Comparison of ENCODE assay signal across 8 cellular contexts in the genomic region with DNA sequence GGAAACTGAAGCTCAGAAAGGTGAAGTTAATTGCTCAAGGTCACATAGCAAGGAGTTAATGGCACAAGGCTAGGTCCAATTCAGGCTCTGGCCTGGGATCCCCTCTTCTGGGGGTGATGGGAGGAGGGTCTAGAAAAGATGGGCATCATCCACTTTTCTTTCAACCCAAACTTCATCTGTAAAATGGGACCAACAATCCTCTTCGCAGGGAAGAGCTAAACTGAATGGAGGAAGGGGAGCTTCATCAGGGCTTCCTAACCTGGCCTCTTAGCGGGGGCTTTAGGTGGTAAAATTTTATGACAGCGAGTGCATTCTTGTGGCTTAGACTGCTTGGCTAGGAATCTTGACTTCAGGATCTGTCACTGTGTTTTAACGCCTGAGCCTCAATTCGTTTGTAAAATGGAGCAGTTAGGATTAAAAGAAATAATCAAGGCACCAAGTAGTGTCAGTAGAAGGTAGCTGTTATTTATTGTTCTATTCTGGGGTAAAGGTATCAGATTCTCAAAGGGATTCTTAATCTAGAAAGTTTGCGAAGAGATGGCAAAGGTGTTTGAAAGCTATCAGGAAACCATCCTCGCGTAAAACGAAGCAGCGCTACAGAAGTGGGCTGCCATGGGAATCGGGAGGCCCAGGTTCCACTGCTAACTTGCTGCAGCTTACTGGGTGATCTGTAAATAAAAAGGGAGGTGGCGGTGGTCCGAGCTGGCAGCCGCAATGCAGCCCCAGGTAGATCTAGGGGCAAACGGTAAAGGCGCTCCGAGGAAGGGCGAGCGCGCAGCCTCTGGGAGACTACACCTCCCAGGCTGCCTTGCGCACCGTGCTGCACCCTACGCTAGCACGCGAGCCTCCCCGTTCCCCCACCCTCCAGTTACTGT. TPM values are rescaled to one million over a fixed set of nuclear protein-coding genes. Genes with fewer than 3 reads are reported as not detected.
DNase-seq lines count a peak whose midpoint lies in the region; ATAC-seq, FAIRE-seq and TF ChIP-seq lines count a peak whose summit lies in the region.

No MANE protein-coding gene starts in this region.

- no peak overlapping the region; the same call in 1 of the 2 replicates for H2BK5ac ChIP-seq in H1 (ENCODE audit: low read depth, low read length)

- peaks cover 0 to 27% of the 10 kb centered on the region in 2 experiments; a peak in 3 of 4 replicates for H3K79me2 ChIP-seq in H1 (ENCODE audit: control insufficient read depth in 1 of 2, insufficient read depth in 2 of 2, low read length in 2 of 2)

- no peak overlapping the region for H3K4ac ChIP-seq in H1 (replicated peaks; ENCODE audit: insufficient read length, low read depth, low read length)

- peak overlapping the region; percentile 76 to 77 for H3K4me2 ChIP-seq in H1 (ENCODE audit: insufficient read depth in 1 of 2, low read depth in 2 of 2, low read length in 2 of 2)

- POLR2A ChIA-PET in H1 (lab: Charles Lee; ENCODE audit: partially characterized antibody), result interaction anchor here (0.7 to 4.1 kb wide), 14 partner anchors 11 to 184 kb away, joined by 3 to 21 read pairs (median 5); partner anchors contain the start of genes FBRS, PHKG2 and ZNF785

- H3K27me3 ChIP-seq in Peyer's patch (no peaks in the 10 kb centered on the region), H1 (replicated peaks in 1 of 4; ENCODE audit: control insufficient read depth in 3 of 4, extremely low read depth in 1 of 4, insufficient read depth in 3 of 4, low read length in 3 of 4) (peaks cover 20 to 45% (median 34%) of the 10 kb centered on the region in 4 experiments), mucosa of rectum (ENCODE audit: control insufficient read depth in 2 of 2, insufficient read depth in 2 of 2, low read length in 2 of 2) (no peaks in the 10 kb centered on the region)

- no peak for TF ChIP-seq CTCF in C4-2B (conservative IDR thresholded peaks at IDR 0.05)
- no peak for TF ChIP-seq CTCF in Peyer's patch (IDR thresholded peaks at IDR 0.05)
- no peak for TF ChIP-seq CTCF in H1 (IDR thresholded peaks at IDR 0.05; ENCODE audit: control extremely low read depth in 1 of 3, insufficient read depth in 1 of 3, low read depth in 1 of 3, low read length in 3 of 3)

- H3K9ac ChIP-seq in H1 (replicated peaks in 1 of 4; ENCODE audit: extremely low read depth in 1 of 4, low read depth in 3 of 4, low read length in 3 of 4) (peak overlapping the region in 2 of 4 experiments; percentile 99; a peak in 5 of 7 replicates), mucosa of rectum (ENCODE audit: low read depth in 1 of 2, low read length in 2 of 2) (peak overlapping the region; percentile 92 to 99)

- H4K5ac ChIP-seq in H1 (ENCODE audit: insufficient read length, low read depth, low read length), result no peak overlapping the region

- H2BK20ac ChIP-seq in H1 (ENCODE audit: low read length), result no peak overlapping the region

- H3K36me3 ChIP-seq in Peyer's patch, result peaks cover 0 to 21% (median 0%) of the 10 kb centered on the region in 3 donors
- H3K36me3 ChIP-seq in H1 (ENCODE audit: control insufficient read depth in 2 of 4, insufficient read depth in 4 of 4, low read length in 3 of 4), result peaks cover 8 to 18% (median 10%) of the 10 kb centered on the region in 4 experiments; a peak in 7 of 8 replicates
- peaks cover 12 to 18% of the 10 kb centered on the region in 2 donors for H3K36me3 ChIP-seq in mucosa of rectum (ENCODE audit: control insufficient read depth in 2 of 2, insufficient read depth in 2 of 2, low read length in 2 of 2)

- peaks cover 6% of the 10 kb centered on the region; the same call in 1 of the 2 replicates for H3K79me1 ChIP-seq in H1 (ENCODE audit: low read depth, low read length)

- H3K14ac ChIP-seq in H1 (ENCODE audit: insufficient read length), result no peak overlapping the region

- no peak overlapping the region for H2BK15ac ChIP-seq in H1 (ENCODE audit: low read length)

- H3K56ac ChIP-seq in H1 (replicated peaks; ENCODE audit: insufficient read length, low read depth, low read length), result no peak overlapping the region

- H4K8ac ChIP-seq in H1 (ENCODE audit: extremely low read depth, insufficient read depth, low read length), result no peak overlapping the region

- H3K9me3 ChIP-seq in Peyer's patch (no peaks in the 10 kb centered on the region), H1 (ENCODE audit: insufficient read depth in 2 of 2, low read depth in 1 of 2, low read length in 1 of 2) (no peaks in the 10 kb centered on the region), mucosa of rectum (ENCODE audit: control insufficient read depth in 2 of 2, low read length in 2 of 2) (no peaks in the 10 kb centered on the region)

- no peak overlapping the region for H3K23ac ChIP-seq in H1 (ENCODE audit: insufficient read length)

- H3K4me3 ChIP-seq in Peyer's patch (peak overlapping the region; percentile 80 to 95 (median 88)), H1 (ENCODE audit: extremely low read depth in 1 of 4, insufficient read depth in 2 of 4, low read depth in 3 of 4, low read length in 4 of 4) (peak overlapping the region; percentile 40 to 97 (median 79)), mucosa of rectum (ENCODE audit: low read length in 2 of 2) (peak overlapping the region; percentile 90 to 96)

- no peak overlapping the region for H2AFZ ChIP-seq in H1 (ENCODE audit: low read length)

- peaks cover 5% of the 10 kb centered on the region for H3K23me2 ChIP-seq in H1 (ENCODE audit: low read depth, low read length)

- H3K27ac ChIP-seq in C4-2B (peak overlapping the region; percentile 100), Peyer's patch (peak overlapping the region; percentile 97 to 99 (median 98)), H1 (ENCODE audit: low read depth, low read length) (peak overlapping the region; percentile 100; the same call in 1 of the 2 replicates), mucosa of rectum (ENCODE audit: low read depth in 2 of 2, low read length in 2 of 2) (peak overlapping the region; percentile 100)

- CTCF ChIA-PET in H1 (lab: Charles Lee; ENCODE audit: partially characterized antibody), result interaction anchor here (0.6 to 6.6 kb wide), 9 partner anchors 11 to 572 kb away, joined by 3 to 48 read pairs (median 3); partner anchors contain the start of genes FBRS and PRR14

- H3K18ac ChIP-seq in H1 (ENCODE audit: extremely low read depth, low read length), result no peak overlapping the region

- TF ChIP-seq EP300 in H1 (IDR thresholded peaks at IDR 0.05; ENCODE audit: borderline replicate concordance in 1 of 2, low read depth in 2 of 2, low read length in 2 of 2), result no peak

- H2AK5ac ChIP-seq in H1 (ENCODE audit: low read depth, low read length), result no peak overlapping the region

- H2BK12ac ChIP-seq in H1 (ENCODE audit: low read depth, low read length), result no peak overlapping the region; the same call in 1 of the 2 replicates

- no peak overlapping the region for H4K91ac ChIP-seq in H1 (replicated peaks; ENCODE audit: insufficient read length, low read length)

- no peak overlapping the region for H2BK120ac ChIP-seq in H1 (replicated peaks; ENCODE audit: low read depth, low read length)

- no peak for FAIRE-seq in H1 (lab: Jason Lieb, UNC)

- TF ChIP-seq RAD21 in H1 (IDR thresholded peaks at IDR 0.05 in 1 of 2, conservative IDR thresholded peaks at IDR 0.05 in 1 of 2; ENCODE audit: low read depth in 2 of 2, low read length in 2 of 2), result no peak

- DNase-seq in Peyer's patch, result peak in 1 of 3 donors; percentile 99
- peak in 1 of 2 experiments; percentile 93 for DNase-seq in H1 (ENCODE audit: low read depth in 1 of 2, low spot score in 2 of 2)
- no peak for DNase-seq in stimulated activated naive CD4-positive, alpha-beta T cell treated with Interleukin-2 at 50 U/mL for 16 hours (lab: John Stamatoyannopoulos, UW)
- DNase-seq in NCI-H187 (lab: John Stamatoyannopoulos, UW), result no peak

- WGBS in H1 (ENCODE audit: extremely low coverage in 1 of 2, insufficient coverage in 1 of 2, insufficient read length in 1 of 2, insufficient replicate concordance in 2 of 2, low coverage in 1 of 2, low lambda C conversion rate in 2 of 2, missing lambda C conversion rate in 1 of 2), 2 experiments, result 22% methylated on average over 26 of the region's 26 CpGs; no CpG with 5 or more reads in 1 of the 2 experiments

- TF ChIP-seq POLR2A in Peyer's patch (IDR thresholded peaks at IDR 0.05) (no peak), H1 (IDR thresholded peaks at IDR 0.05; ENCODE audit: control extremely low read depth in 1 of 2, low read depth in 2 of 2, low read length in 2 of 2) (no peak)

- H4K20me1 ChIP-seq in H1 (replicated peaks in 1 of 2; ENCODE audit: control insufficient read depth in 1 of 2, insufficient read depth in 2 of 2, low read length in 2 of 2), result peaks cover 7 to 20% of the 10 kb centered on the region in 2 experiments

- H3K4me1 ChIP-seq in Peyer's patch, result peaks cover 0 to 22% (median 7%) of the 10 kb centered on the region in 4 donors
- H3K4me1 ChIP-seq in H1 (replicated peaks in 1 of 4; ENCODE audit: control insufficient read depth in 3 of 4, insufficient read depth in 4 of 4, low read length in 3 of 4), result peaks cover 0 to 4% (median 3%) of the 10 kb centered on the region in 4 experiments; a peak in 5 of 7 replicates
- peaks cover 19 to 23% of the 10 kb centered on the region in 2 donors for H3K4me1 ChIP-seq in mucosa of rectum (ENCODE audit: control insufficient read depth in 2 of 2, insufficient read depth in 2 of 2, low read length in 2 of 2)

- ATAC-seq in GM18519 (IDR thresholded peaks at IDR 0.05; ENCODE audit: low FRiP score, unreplicated experiment) (peak; percentile 68), HG03159 (IDR thresholded peaks at IDR 0.05; ENCODE audit: unreplicated experiment) (peak; percentile 82)

RNA-seq across cellular contexts. Expression of gene SRCAP, which starts 1.5 kb away (rescaled TPM):
- 100 to 1,000 TPM in 1 of 4 donors, 10 to 100 TPM in 3; 50.4 to 109 (median 81.8) TPM for total RNA-seq in Peyer's patch
- 54.3 and 58.7 TPM in 2 replicates for total RNA-seq in H1 (2021; fragmentation: NEBNext Ultra II Directional; extraction: Animal tissue kit (Norgen Biotek cat#: 25700))
- polyA plus RNA-seq in H1 (2011; rRNA removed), result 5.5 and 9.5 TPM in 2 replicates
- 2.4 TPM for polyA plus RNA-seq in H1 (2011; cell fraction: cytosol; rRNA removed)
- polyA plus RNA-seq in H1 (2011; cell fraction: nucleus; rRNA removed), result 16.9 TPM
- 12.7 to 20.6 TPM (median 16.9 TPM) in 4 replicates for polyA plus RNA-seq in H1 (2012, experiment 1 of 2)
- polyA plus RNA-seq in H1 (2012, experiment 2 of 2), result 8.1 TPM
- polyA plus RNA-seq in H1 (2013, experiment 1 of 2), result 18.2 TPM
- 16.0 TPM for polyA plus RNA-seq in H1 (2013, experiment 2 of 2)
- polyA minus RNA-seq in H1 (2011; rRNA and poly(A)+ RNA removed), result 11.7 and 17.0 TPM in 2 replicates
- 19.4 TPM for polyA minus RNA-seq in H1 (2011; cell fraction: cytosol; rRNA and poly(A)+ RNA removed)
- polyA minus RNA-seq in H1 (2011; cell fraction: nucleus; rRNA and poly(A)+ RNA removed), result 27.4 TPM

RNA-seq across cellular contexts. Expression of gene FBRS, which starts 39.3 kb away (rescaled TPM):
- total RNA-seq in Peyer's patch, result 100 to 1,000 TPM in 1 of 4 donors, 10 to 100 TPM in 3; 51.2 to 167 (median 72.2) TPM
- 12.9 and 13.9 TPM in 2 replicates for total RNA-seq in H1 (2021; fragmentation: NEBNext Ultra II Directional; extraction: Animal tissue kit (Norgen Biotek cat#: 25700))
- 2.4 and 3.8 TPM in 2 replicates for polyA plus RNA-seq in H1 (2011; rRNA removed)
- polyA plus RNA-seq in H1 (2011; cell fraction: cytosol; rRNA removed), result 2.2 TPM
- 20.7 TPM for polyA plus RNA-seq in H1 (2011; cell fraction: nucleus; rRNA removed)
- 7.4 to 11.7 TPM (median 9.5 TPM) in 4 replicates for polyA plus RNA-seq in H1 (2012, experiment 1 of 2)
- polyA plus RNA-seq in H1 (2012, experiment 2 of 2), result 6.9 TPM
- 9.1 TPM for polyA plus RNA-seq in H1 (2013, experiment 1 of 2)
- 8.2 TPM for polyA plus RNA-seq in H1 (2013, experiment 2 of 2)
- polyA minus RNA-seq in H1 (2011; rRNA and poly(A)+ RNA removed), result 2.0 and 3.6 TPM in 2 replicates
- 4.8 TPM for polyA minus RNA-seq in H1 (2011; cell fraction: cytosol; rRNA and poly(A)+ RNA removed)
- polyA minus RNA-seq in H1 (2011; cell fraction: nucleus; rRNA and poly(A)+ RNA removed), result 11.5 TPM

RNA-seq across cellular contexts. Expression of gene PRR14, which starts 46.7 kb away (rescaled TPM):
- 100 to 1,000 TPM in 1 of 4 donors, 10 to 100 TPM in 3; 45.5 to 107 (median 65.0) TPM for total RNA-seq in Peyer's patch
- total RNA-seq in H1 (2021; fragmentation: NEBNext Ultra II Directional; extraction: Animal tissue kit (Norgen Biotek cat#: 25700)), result 16.1 and 18.9 TPM in 2 replicates
- polyA plus RNA-seq in H1 (2011; rRNA removed), result 3.6 and 8.7 TPM in 2 replicates
- polyA plus RNA-seq in H1 (2011; cell fraction: cytosol; rRNA removed), result 2.8 TPM
- polyA plus RNA-seq in H1 (2011; cell fraction: nucleus; rRNA removed), result 13.6 TPM
- 10.6 to 13.7 TPM (median 12.0 TPM) in 4 replicates for polyA plus RNA-seq in H1 (2012, experiment 1 of 2)
- polyA plus RNA-seq in H1 (2012, experiment 2 of 2), result 11.9 TPM
- 17.6 TPM for polyA plus RNA-seq in H1 (2013, experiment 1 of 2)
- polyA plus RNA-seq in H1 (2013, experiment 2 of 2), result 17.2 TPM
- polyA minus RNA-seq in H1 (2011; rRNA and poly(A)+ RNA removed), result 1.1 and 2.8 TPM in 2 replicates
- polyA minus RNA-seq in H1 (2011; cell fraction: cytosol; rRNA and poly(A)+ RNA removed), result 5.3 TPM
- 10.0 TPM for polyA minus RNA-seq in H1 (2011; cell fraction: nucleus; rRNA and poly(A)+ RNA removed)

RNA-seq across cellular contexts. Expression of gene PHKG2, which starts 50.7 kb away (rescaled TPM):
- total RNA-seq in Peyer's patch, result 10 to 100 TPM; 38.9 to 94.1 (median 57.7) TPM
- 36.0 and 37.2 TPM in 2 replicates for total RNA-seq in H1 (2021; fragmentation: NEBNext Ultra II Directional; extraction: Animal tissue kit (Norgen Biotek cat#: 25700))
- 53.4 and 63.9 TPM in 2 replicates for polyA plus RNA-seq in H1 (2011; rRNA removed)
- 43.7 TPM for polyA plus RNA-seq in H1 (2011; cell fraction: cytosol; rRNA removed)
- 123 TPM for polyA plus RNA-seq in H1 (2011; cell fraction: nucleus; rRNA removed)
- polyA plus RNA-seq in H1 (2012, experiment 1 of 2), result 30.6 to 44.5 TPM (median 43.0 TPM) in 4 replicates
- 47.4 TPM for polyA plus RNA-seq in H1 (2012, experiment 2 of 2)
- polyA plus RNA-seq in H1 (2013, experiment 1 of 2), result 28.4 TPM
- 26.2 TPM for polyA plus RNA-seq in H1 (2013, experiment 2 of 2)
- polyA minus RNA-seq in H1 (2011; rRNA and poly(A)+ RNA removed), result 29.9 and 30.1 TPM in 2 replicates
- 10.9 TPM for polyA minus RNA-seq in H1 (2011; cell fraction: cytosol; rRNA and poly(A)+ RNA removed)
- polyA minus RNA-seq in H1 (2011; cell fraction: nucleus; rRNA and poly(A)+ RNA removed), result 43.9 TPM
